8 cellular contexts compared by ENCODE assay signal in the genomic region with DNA sequence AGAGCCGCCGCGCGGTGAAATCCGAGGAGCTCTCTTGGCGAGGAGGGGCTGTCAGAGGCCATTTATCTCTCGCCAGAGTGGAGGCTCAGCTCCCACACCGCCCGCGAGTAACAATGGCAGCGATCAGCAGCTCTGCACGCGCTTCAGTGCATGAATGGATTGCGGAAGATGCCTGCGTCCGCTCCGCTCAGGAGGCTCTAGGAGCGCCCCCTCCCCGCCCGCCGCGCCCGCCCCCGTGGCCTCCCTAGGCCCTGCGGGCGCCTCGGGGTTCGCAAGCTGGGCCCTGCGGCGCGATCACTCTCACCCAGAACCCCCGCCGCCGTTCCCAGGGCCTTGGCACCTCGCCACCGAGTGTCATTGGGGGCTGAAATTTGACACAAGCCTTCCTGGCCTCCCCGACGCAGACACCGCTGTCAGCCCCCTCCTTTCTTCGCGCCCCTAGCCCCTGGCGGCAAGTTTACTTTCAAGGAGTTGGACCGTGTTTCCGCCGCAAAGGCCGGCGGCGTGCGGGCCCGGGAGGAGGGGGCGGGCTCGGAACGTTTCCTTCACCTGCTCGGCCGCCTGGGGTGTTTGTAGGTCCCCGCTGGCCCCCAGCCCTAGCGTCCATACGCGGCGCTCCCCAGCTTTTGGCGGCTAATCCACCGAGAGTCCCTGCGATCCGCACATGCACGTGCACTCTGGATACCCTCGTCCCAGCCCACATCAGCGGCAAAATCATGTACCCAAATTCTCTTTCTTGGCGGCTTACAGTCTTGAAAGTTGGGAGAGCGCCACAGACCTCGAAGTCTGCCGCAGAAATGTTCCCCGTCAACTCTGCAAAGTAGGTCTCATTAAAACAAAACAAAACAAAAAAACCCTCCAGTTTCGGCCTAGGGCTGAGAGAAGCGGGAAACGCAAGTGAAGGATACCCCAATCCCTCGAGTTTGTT. TPM values are rescaled to one million over a fixed set of nuclear protein-coding genes. Genes with fewer than 3 reads are reported as not detected.
DNase-seq lines count a peak whose midpoint lies in the region; ATAC-seq, FAIRE-seq and TF ChIP-seq lines count a peak whose summit lies in the region.

No MANE protein-coding gene starts in this region.

- H3K27me3 ChIP-seq in WERI-Rb-1 (ENCODE audit: insufficient read depth, low read depth, severe bottlenecking) (peaks cover 86% of the 10 kb centered on the region), neural progenitor cell (peaks cover 100% of the 10 kb centered on the region)

- peaks cover 50% of the 10 kb centered on the region for H4K20me1 ChIP-seq in neural progenitor cell (ENCODE audit: low read depth)

- H3K9me3 ChIP-seq in WERI-Rb-1 (ENCODE audit: severe bottlenecking): peaks cover 5% of the 10 kb centered on the region
- no peaks in the 10 kb centered on the region for H3K9me3 ChIP-seq in neural progenitor cell (ENCODE audit: low read depth)

- peak overlapping the region; percentile 80 for H3K4me2 ChIP-seq in neural progenitor cell

- H3K4me1 ChIP-seq in neural progenitor cell: peaks cover 57% of the 10 kb centered on the region

- H3K9me3 Mint-ChIP-seq in neural progenitor cell: peaks cover 16% of the 10 kb centered on the region

- no peak for FAIRE-seq in GM19239 (lab: Jason Lieb, UNC)

- peak overlapping the region; percentile 58 for H3K4me3 ChIP-seq in WERI-Rb-1 (ENCODE audit: low read depth, low read length)
- H3K4me3 ChIP-seq in fibroblast of pulmonary artery (replicated peaks; ENCODE audit: low read depth, low read length): peak overlapping the region; percentile 43
- H3K4me3 ChIP-seq in neural progenitor cell: peak overlapping the region; percentile 49

- peak overlapping the region; percentile 98 for H3K27ac ChIP-seq in WERI-Rb-1
- no peak overlapping the region for H3K27ac ChIP-seq in neural progenitor cell

- H3K36me3 Mint-ChIP-seq in neural progenitor cell: no peaks in the 10 kb centered on the region

- H3K36me3 ChIP-seq in WERI-Rb-1: peaks cover 6% of the 10 kb centered on the region
- no peaks in the 10 kb centered on the region for H3K36me3 ChIP-seq in neural progenitor cell

- H2AFZ ChIP-seq in neural progenitor cell (replicated peaks): peak overlapping the region; percentile 4

- H3K9ac ChIP-seq in neural progenitor cell: no peak overlapping the region

- no peaks in the 10 kb centered on the region for H3K79me2 ChIP-seq in neural progenitor cell (ENCODE audit: low read depth)

- ATAC-seq in GM21737 (IDR thresholded peaks at IDR 0.05; ENCODE audit: unreplicated experiment): no peak

- H3K4me1 Mint-ChIP-seq in neural progenitor cell: peaks cover 61% of the 10 kb centered on the region

- no peak overlapping the region for H3K27ac Mint-ChIP-seq in neural progenitor cell

- H3F3A ChIP-seq in neural progenitor cell (ENCODE audit: low read depth): peaks cover 81% of the 10 kb centered on the region

- peak overlapping the region; percentile 75 for H3K4me3 Mint-ChIP-seq in neural progenitor cell

- peaks cover 11% of the 10 kb centered on the region for H3K27me3 Mint-ChIP-seq in neural progenitor cell (ENCODE audit: insufficient read depth, low read depth)

- DNase-seq in stimulated activated CD4-positive, alpha-beta T cell treated with anti-CD3 and anti-CD28 coated beads, Interleukin-4, amount 100 ng/mL, for 1 hour: peak; percentile 25
- no peak for DNase-seq in stimulated activated CD4-positive, alpha-beta T cell treated with anti-CD3 and anti-CD28 coated beads, Interleukin-1b, Interleukin-23, amount 100 ng/mL, for 48 hours
- no peak for DNase-seq in WERI-Rb-1
- DNase-seq in fibroblast of pulmonary artery (ENCODE audit: low read depth): peak; percentile 42
- DNase-seq in neural progenitor cell (ENCODE audit: low spot score): peak; percentile 93
- DNase-seq in 8988T: no peak
- no peak for DNase-seq in GM19239 (ENCODE audit: insufficient read length, low spot score)

- TF ChIP-seq CTCF in WERI-Rb-1 (IDR thresholded peaks at IDR 0.05; ENCODE audit: low read depth, low read length) (no peak), fibroblast of pulmonary artery (IDR thresholded peaks at IDR 0.05; ENCODE audit: low read length, missing control alignments) (no peak), neural progenitor cell (IDR thresholded peaks at IDR 0.05) (no peak)

RNA-seq across cellular contexts. Expression of a gene that starts 49.0 kb away (rescaled TPM):
- 29.5 and 32.4 TPM in 2 replicates for total RNA-seq in neural progenitor cell (ENCODE audit: low replicate concordance)

Comparison
In these comparisons a context has a peak if more than half of its experiments do, and no peak if none do; other contexts are left out.
1. DNase-seq: peak in stimulated activated CD4-positive, alpha-beta T cell treated with anti-CD3 and anti-CD28 coated beads, Interleukin-4, amount 100 ng/mL, for 1 hour (single experiment), fibroblast of pulmonary artery (single experiment) and neural progenitor cell (single experiment); none in stimulated activated CD4-positive, alpha-beta T cell treated with anti-CD3 and anti-CD28 coated beads, Interleukin-1b, Interleukin-23, amount 100 ng/mL, for 48 hours (single experiment), WERI-Rb-1 (single experiment), 8988T (single experiment) and GM19239 (single experiment).
2. Peak in every context shown above with its lines, with median percentiles within 50 percentile points of each other: H3K4me3 ChIP-seq.